In the genomic region with DNA sequence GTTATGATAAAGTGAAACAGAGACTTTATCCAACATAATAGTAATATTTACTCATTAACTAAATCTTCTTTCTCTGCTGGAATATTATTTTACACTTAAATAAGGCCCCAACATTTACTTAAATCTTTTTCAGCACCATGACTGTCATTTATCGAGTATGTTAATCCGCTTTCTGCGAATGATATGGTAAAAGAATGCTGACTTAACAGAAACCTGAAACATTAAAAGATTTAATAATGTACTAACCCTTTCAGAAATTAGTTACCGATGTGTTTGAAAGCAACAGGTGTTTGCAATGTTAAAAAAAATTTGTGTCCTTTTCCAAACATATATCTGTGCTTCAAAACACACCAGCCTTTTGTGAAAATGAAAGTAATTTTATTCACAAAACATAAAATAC, we compare ENCODE assay signal across 30 cellular contexts.
"Had no signal": no experiment of that assay in that cellular context is flagged by ENCODE, and none has a peak within 500 bp of the region (broad histone marks: within the 10 kb centered on the region; RNA-seq: fewer than 3 reads in every experiment).

No MANE protein-coding gene starts in this region.

- H3K36me3 ChIP-seq: left lung, lower lobe of right lung, pancreas, prostate gland, sigmoid colon, suprapubic skin, thoracic aorta, tibial artery, upper lobe of right lung had no signal

- ATAC-seq: left colon; left lung; lower lobe of right lung; natural killer cell treated with Interleukin-12 subunit alpha and Interleukin-12 subunit beta and Interleukin-15 and Interleukin-18, amount 100 ng/mL, for 72 hours; pancreas; right cardiac atrium; stimulated activated effector memory CD8-positive, alpha-beta T cell treated with anti-CD3 and anti-CD28 coated beads, Interleukin-12 subunit alpha, Interleukin-12 subunit beta, amount 100 ng/mL, for 72 hours; upper lobe of right lung had no signal

- H3K4me3 ChIP-seq: left lung, lower lobe of right lung, pancreas, prostate gland, sigmoid colon, spleen, suprapubic skin, thoracic aorta, tibial artery, upper lobe of right lung had no signal

- H3K9me3 ChIP-seq: left lung, lower lobe of right lung, pancreas, prostate gland, sigmoid colon, spleen, suprapubic skin, thoracic aorta, tibial artery, upper lobe of right lung had no signal

- H3K27me3 ChIP-seq: left lung, pancreas, sigmoid colon, spleen, suprapubic skin, tibial artery, upper lobe of right lung had no signal

- H3K9me3 Mint-ChIP-seq: immature natural killer cell; naive B cell; natural killer cell treated with Interleukin-12 subunit alpha and Interleukin-12 subunit beta and Interleukin-15 and Interleukin-18, amount 100 ng/mL, for 72 hours; stimulated activated effector memory CD8-positive, alpha-beta T cell treated with anti-CD3 and anti-CD28 coated beads, Interleukin-12 subunit alpha, Interleukin-12 subunit beta, amount 100 ng/mL, for 72 hours; stimulated activated naive CD8-positive, alpha-beta T cell treated with anti-CD3 and anti-CD28 coated beads, Interleukin-15, Interleukin-2, amounts not matched to agents 100 ng/mL and 50 ng/mL, for 24 hours had no signal

- H3K27ac Mint-ChIP-seq: naive B cell; natural killer cell treated with Interleukin-12 subunit alpha and Interleukin-12 subunit beta and Interleukin-15 and Interleukin-18, amount 100 ng/mL, for 72 hours; stimulated activated effector memory CD8-positive, alpha-beta T cell treated with anti-CD3 and anti-CD28 coated beads, Interleukin-12 subunit alpha, Interleukin-12 subunit beta, amount 100 ng/mL, for 72 hours; stimulated activated naive CD8-positive, alpha-beta T cell treated with anti-CD3 and anti-CD28 coated beads, Interleukin-15, Interleukin-2, amounts not matched to agents 100 ng/mL and 50 ng/mL, for 24 hours had no signal

- H3K27ac ChIP-seq: left lung, lower lobe of right lung, pancreas, prostate gland, sigmoid colon, spleen, suprapubic skin, thoracic aorta, tibial artery, upper lobe of right lung had no signal

- FAIRE-seq: islet of Langerhans, kidney, pancreas, small intestine, urothelium cell line had no signal

- H3K36me3 Mint-ChIP-seq: natural killer cell treated with Interleukin-12 subunit alpha and Interleukin-12 subunit beta and Interleukin-15 and Interleukin-18, amount 100 ng/mL, for 72 hours; stimulated activated effector memory CD8-positive, alpha-beta T cell treated with anti-CD3 and anti-CD28 coated beads, Interleukin-12 subunit alpha, Interleukin-12 subunit beta, amount 100 ng/mL, for 72 hours had no signal

- DNase-seq: hypothalamus; immature natural killer cell; kidney; left colon; left lung; lower lobe of right lung; mammary epithelial cell; mesenchymal stem cell; naive B cell; nucleus accumbens; pancreas; posterior cingulate gyrus; retina; right cardiac atrium; sigmoid colon; small intestine; spleen; stimulated activated CD4-positive, alpha-beta T cell treated with anti-CD3 and anti-CD28 coated beads, Interleukin-4, amount 100 ng/mL, for 24 hours; stimulated activated naive CD4-positive, alpha-beta T cell; tibial artery; trophoblast cell; upper lobe of right lung had no signal

- H3K4me1 ChIP-seq: pancreas, prostate gland, sigmoid colon, suprapubic skin, tibial artery, upper lobe of right lung had no signal

- H3K4me1 Mint-ChIP-seq: stimulated activated effector memory CD8-positive, alpha-beta T cell treated with anti-CD3 and anti-CD28 coated beads, Interleukin-12 subunit alpha, Interleukin-12 subunit beta, amount 100 ng/mL, for 72 hours had no signal

- H3K27me3 Mint-ChIP-seq: naive B cell; natural killer cell treated with Interleukin-12 subunit alpha and Interleukin-12 subunit beta and Interleukin-15 and Interleukin-18, amount 100 ng/mL, for 72 hours had no signal

- H3K4me3 Mint-ChIP-seq: natural killer cell treated with Interleukin-12 subunit alpha and Interleukin-12 subunit beta and Interleukin-15 and Interleukin-18, amount 100 ng/mL, for 72 hours; stimulated activated effector memory CD8-positive, alpha-beta T cell treated with anti-CD3 and anti-CD28 coated beads, Interleukin-12 subunit alpha, Interleukin-12 subunit beta, amount 100 ng/mL, for 72 hours; stimulated activated naive CD8-positive, alpha-beta T cell treated with anti-CD3 and anti-CD28 coated beads, Interleukin-15, Interleukin-2, amounts not matched to agents 100 ng/mL and 50 ng/mL, for 24 hours had no signal
